ENCODE assay signal across 16 cellular contexts in the genomic region with DNA sequence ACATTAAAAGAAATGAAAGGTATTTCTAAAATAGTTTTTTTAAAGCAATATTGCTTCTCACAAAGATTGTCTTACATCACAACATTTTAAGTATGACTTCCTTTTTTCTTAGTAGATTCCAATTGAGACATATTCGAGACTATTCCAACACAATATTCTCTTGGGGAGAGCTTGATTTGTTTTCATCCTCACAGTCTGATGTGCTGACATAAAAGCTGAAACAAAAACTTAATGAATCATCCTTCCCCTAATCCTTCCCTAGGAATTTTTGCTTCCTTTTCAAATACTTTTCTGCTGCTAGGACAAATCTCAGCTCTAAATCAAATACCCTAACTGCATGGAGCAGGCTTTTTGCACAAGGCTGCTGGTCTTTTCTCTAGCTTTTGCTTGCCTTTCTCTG.
DNase-seq lines count a peak whose midpoint lies in the region; ATAC-seq and TF ChIP-seq lines count a peak whose summit lies in the region.
"Had no signal": no experiment of that assay in that cellular context is flagged by ENCODE, and none has a peak within 500 bp of the region (broad histone marks: within the 10 kb centered on the region; RNA-seq: fewer than 3 reads in every experiment).

No MANE protein-coding gene starts in this region.

- intact Hi-C loops in sciatic nerve (cut with DNase I), result no loop called here

- CTCF ChIA-PET in RWPE1 (lab: Yijun Ruan, JAX), result interaction anchor here (0.7 to 1.5 kb wide), 3 partner anchors 16 to 41 kb away, joined by 3 to 6 read pairs (median 4); no protein-coding TSS in a partner anchor

- POLR2A ChIA-PET in RWPE1 (lab: Yijun Ruan, JAX; ENCODE audit: low non-redundant PET), result no interaction called here

- TF ChIP-seq CTCF in RWPE1 (conservative IDR thresholded peaks at IDR 0.05; ENCODE audit: low read depth) (no peak), fibroblast of mammary gland (conservative IDR thresholded peaks at IDR 0.05; ENCODE audit: control insufficient read depth, insufficient read depth, low read depth, low read length) (no peak)

- H3K4me3 ChIP-seq in fibroblast of mammary gland (ENCODE audit: control insufficient read depth, low read depth, low read length), result no peak overlapping the region
- H3K4me3 ChIP-seq: ascending aorta, right lobe of liver, transverse colon had no signal

- DNase-seq in GM04503 (ENCODE audit: low read depth), result peak; percentile 66
- DNase-seq in RWPE1 (ENCODE audit: low spot score), result peak; percentile 20
- peak; percentile 61 for DNase-seq in fibroblast of mammary gland (ENCODE audit: low read depth)
- no peak for DNase-seq in sciatic nerve (ENCODE audit: low spot score)
- no peak for DNase-seq in GDM1 (lab: John Stamatoyannopoulos, UW)
- no peak for DNase-seq in activated CD4-positive, alpha-beta T cell treated with anti-CD3 and anti-CD28 coated beads, Interleukin-2, amount 50 U/mL, for 48 hours
- DNase-seq in RPMI8226, result no peak
- no peak for DNase-seq in NCI-H1694 treated with DMSO at 0.1 percent for 48 hours (lab: John Stamatoyannopoulos, UW)
- DNase-seq: activated B cell treated with CpG ODN at 0.5 μM for 24 hours; activated T-cell treated with anti-CD3 and anti-CD28 coated beads, Interleukin-2, amount 50 U/mL, for 24 hours; NCI-H1436; NCI-H526; right lobe of liver; transverse colon had no signal

- no peak overlapping the region for H3K27ac ChIP-seq in RWPE1
- H3K27ac ChIP-seq: ascending aorta, right lobe of liver, transverse colon had no signal

- ATAC-seq in sciatic nerve, result peak; percentile 82
- ATAC-seq: HCT116, right lobe of liver had no signal

Comparison
In these comparisons a context has a peak if more than half of its experiments do, and no peak if none do; other contexts are left out.
1. DNase-seq: peak in GM04503 (single experiment), RWPE1 (single experiment) and fibroblast of mammary gland (single experiment); none in sciatic nerve (single experiment), GDM1 (single experiment), activated CD4-positive, alpha-beta T cell treated with anti-CD3 and anti-CD28 coated beads, Interleukin-2, amount 50 U/mL, for 48 hours (0 of 2), RPMI8226 (single experiment) and NCI-H1694 treated with DMSO at 0.1 percent for 48 hours (single experiment).